ENCODE assay signal across 11 cellular contexts in the genomic region with DNA sequence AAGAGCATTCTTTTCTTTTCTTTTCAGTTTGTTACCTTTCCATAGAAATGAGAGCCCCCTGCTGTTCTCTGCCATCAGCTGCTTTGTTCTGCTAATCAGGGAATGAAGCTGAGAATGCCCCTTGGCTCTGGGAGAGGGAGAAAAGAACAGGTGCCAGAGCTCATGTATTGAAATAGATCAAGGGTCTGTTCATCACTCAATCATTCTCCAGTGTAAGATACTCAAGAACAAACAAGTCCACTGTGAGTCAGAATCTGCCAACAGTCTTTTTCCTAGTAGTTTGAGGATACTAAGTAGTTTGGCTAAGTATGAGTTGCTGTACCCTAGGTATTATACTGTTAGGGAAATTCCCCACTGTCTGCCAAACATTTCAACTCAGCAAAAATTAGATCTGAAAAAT.
DNase-seq lines count a peak whose midpoint lies in the region; ATAC-seq and TF ChIP-seq lines count a peak whose summit lies in the region.
"Had no signal": no experiment of that assay in that cellular context is flagged by ENCODE, and none has a peak within 500 bp of the region (broad histone marks: within the 10 kb centered on the region; RNA-seq: fewer than 3 reads in every experiment).

No MANE protein-coding gene starts in this region.

- H3K36me3 ChIP-seq in iPS-18a (ENCODE audit: control insufficient read depth, low read depth, low read length), result no peaks in the 10 kb centered on the region
- no peaks in the 10 kb centered on the region for H3K36me3 ChIP-seq in left ventricle myocardium inferior

- H3K27ac ChIP-seq in iPS-18a (ENCODE audit: low read length) (peak overlapping the region; percentile 67), left ventricle myocardium inferior (replicated peaks) (no peak overlapping the region)
- H3K27ac ChIP-seq: body of pancreas had no signal

- DNase-seq in DMS53 (lab: John Stamatoyannopoulos, UW), result peak; percentile 59
- no peak for DNase-seq in activated CD8-positive, alpha-beta T cell treated with anti-CD3 and anti-CD28 coated beads for 36 hours
- DNase-seq in SW480 (ENCODE audit: low spot score), result no peak
- no peak for DNase-seq in amygdala (lab: John Stamatoyannopoulos, UW)
- no peak for DNase-seq in left ventricle myocardium inferior
- DNase-seq: body of pancreas, DMS79, kidney had no signal

- H3K27me3 Mint-ChIP-seq in activated CD8-positive, alpha-beta T cell treated with anti-CD3 and anti-CD28 coated beads for 36 hours, result no peaks in the 10 kb centered on the region

- no peak overlapping the region for H3K4me3 Mint-ChIP-seq in activated CD8-positive, alpha-beta T cell treated with anti-CD3 and anti-CD28 coated beads for 36 hours

- peaks cover 2% of the 10 kb centered on the region for H3K36me3 Mint-ChIP-seq in activated CD8-positive, alpha-beta T cell treated with anti-CD3 and anti-CD28 coated beads for 36 hours (ENCODE audit: low read depth)

- no peaks in the 10 kb centered on the region for H3K27me3 ChIP-seq in iPS-18a (ENCODE audit: control insufficient read depth, insufficient read depth, low read length)
- no peaks in the 10 kb centered on the region for H3K27me3 ChIP-seq in left ventricle myocardium inferior (ENCODE audit: low read depth)
- H3K27me3 ChIP-seq: body of pancreas had no signal

- H3K4me1 Mint-ChIP-seq in activated CD8-positive, alpha-beta T cell treated with anti-CD3 and anti-CD28 coated beads for 36 hours (ENCODE audit: low read depth), result peaks cover 53% of the 10 kb centered on the region

- intact Hi-C loops in activated CD8-positive, alpha-beta T cell treated with anti-CD3 and anti-CD28 coated beads for 36 hours (cut with micrococcal nuclease), result loop anchor here (2.0 kb wide), 1 partner anchor 138 kb away; no protein-coding TSS in a partner anchor
- intact Hi-C loops in left ventricle myocardium inferior (cut with micrococcal nuclease), result no loop called here

- TF ChIP-seq CTCF in activated CD8-positive, alpha-beta T cell treated with anti-CD3 and anti-CD28 coated beads for 36 hours (IDR thresholded peaks at IDR 0.05), result no peak
- no peak for TF ChIP-seq CTCF in left ventricle myocardium inferior (IDR thresholded peaks at IDR 0.05; ENCODE audit: borderline replicate concordance)

- no peak overlapping the region for H3K9ac ChIP-seq in iPS-18a (ENCODE audit: low read length)

- peaks cover 23% of the 10 kb centered on the region for H3K9me3 ChIP-seq in iPS-18a (ENCODE audit: control insufficient read depth, low read depth, low read length)
- no peaks in the 10 kb centered on the region for H3K9me3 ChIP-seq in left ventricle myocardium inferior (replicated peaks)
- H3K9me3 ChIP-seq: body of pancreas had no signal

- H3K9me3 Mint-ChIP-seq in activated CD8-positive, alpha-beta T cell treated with anti-CD3 and anti-CD28 coated beads for 36 hours, result peaks cover 11% of the 10 kb centered on the region

- CTCF ChIA-PET in activated CD8-positive, alpha-beta T cell treated with anti-CD3 and anti-CD28 coated beads for 36 hours (lab: Charles Lee), result interaction anchor here (1.1 kb wide), 1 partner anchor 19 kb away, joined by 5 read pairs; no protein-coding TSS in a partner anchor

- H3K4me3 ChIP-seq in iPS-18a (ENCODE audit: low read length) (peak overlapping the region; percentile 9), left ventricle myocardium inferior (no peak overlapping the region)
- H3K4me3 ChIP-seq: body of pancreas had no signal

- peak overlapping the region; percentile 95 for H3K27ac Mint-ChIP-seq in activated CD8-positive, alpha-beta T cell treated with anti-CD3 and anti-CD28 coated beads for 36 hours

- peak; percentile 37 for ATAC-seq in HG02759 (IDR thresholded peaks at IDR 0.05; ENCODE audit: unreplicated experiment)
- peak; percentile 74 for ATAC-seq in activated CD8-positive, alpha-beta T cell treated with anti-CD3 and anti-CD28 coated beads for 36 hours
- ATAC-seq in GM18907 (IDR thresholded peaks at IDR 0.05; ENCODE audit: unreplicated experiment), result no peak
- ATAC-seq: body of pancreas had no signal

- POLR2A ChIA-PET in activated CD8-positive, alpha-beta T cell treated with anti-CD3 and anti-CD28 coated beads for 36 hours (lab: Charles Lee), result no interaction called here

- peaks cover 23% of the 10 kb centered on the region for H3K4me1 ChIP-seq in iPS-18a (ENCODE audit: control insufficient read depth, low read depth, low read length)
- no peaks in the 10 kb centered on the region for H3K4me1 ChIP-seq in left ventricle myocardium inferior
- H3K4me1 ChIP-seq: body of pancreas had no signal
